36 cellular contexts compared by ENCODE assay signal in the genomic region with DNA sequence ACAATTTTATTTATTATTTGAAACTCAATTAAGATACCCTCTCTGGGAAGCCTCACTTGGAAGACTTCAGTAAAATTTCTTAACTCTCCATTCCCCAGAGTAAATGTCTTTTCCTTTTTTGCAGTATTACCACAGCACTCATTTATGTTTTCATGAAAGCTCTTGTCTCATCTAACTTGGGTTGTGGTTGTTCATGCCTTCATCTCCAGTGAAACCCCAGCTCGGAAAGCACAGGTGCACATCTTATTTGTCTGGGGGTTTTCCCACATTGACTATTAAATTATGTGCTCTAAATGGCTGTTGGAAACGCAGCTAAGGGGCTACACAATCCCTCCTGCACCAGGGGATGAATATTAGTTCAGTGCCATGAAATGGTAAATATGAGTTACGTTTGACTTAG.
"Had no signal": no experiment of that assay in that cellular context is flagged by ENCODE, and none has a peak within 500 bp of the region (broad histone marks: within the 10 kb centered on the region; RNA-seq: fewer than 3 reads in every experiment).

No MANE protein-coding gene starts in this region.

- H3K27me3 ChIP-seq: ascending aorta, cardiac muscle cell had no signal

- H3K36me3 ChIP-seq: ascending aorta, cardiac muscle cell had no signal

- H3K4me1 Mint-ChIP-seq: activated B cell treated with CpG ODN at 0.5 μM for 24 hours; activated CD4-positive, alpha-beta T cell treated with anti-CD3 and anti-CD28 coated beads, Interleukin-2, amount 10 ng/mL, durations not matched to agents 24 days and 14 days; activated CD8-positive, alpha-beta memory T cell treated with anti-CD3 and anti-CD28 coated beads, Interleukin-2, amount 10 ng/mL, durations not matched to agents 7 days and 5 days; activated naive CD4-positive, alpha-beta T cell treated with anti-CD3 and anti-CD28 coated beads, Interleukin-2, amount 10 ng/mL, durations not matched to agents 7 days and 5 days; activated naive CD4-positive, alpha-beta T cell treated with anti-CD3 and anti-CD28 coated beads, Interleukin-2, amount 50 U/mL, for 24 hours; activated naive CD8-positive, alpha-beta T cell treated with anti-CD3 and anti-CD28 coated beads, Interleukin-2, amount 10 ng/mL, durations not matched to agents 7 days and 5 days; activated naive CD8-positive, alpha-beta T cell treated with anti-CD3 and anti-CD28 coated beads, Interleukin-2, amount 50 U/mL, for 24 hours; brain; central memory CD8-positive, alpha-beta T cell had no signal

- H3K9me3 ChIP-seq: ascending aorta had no signal

- H3K27ac Mint-ChIP-seq: activated B cell treated with CpG ODN at 0.5 μM for 24 hours; activated CD4-positive, alpha-beta memory T cell treated with anti-CD3 and anti-CD28 coated beads for 36 hours; activated CD4-positive, alpha-beta T cell treated with anti-CD3 and anti-CD28 coated beads, Interleukin-2, amount 10 ng/mL, durations not matched to agents 24 days and 14 days; activated CD8-positive, alpha-beta memory T cell treated with anti-CD3 and anti-CD28 coated beads, Interleukin-2, amount 10 ng/mL, durations not matched to agents 7 days and 5 days; activated CD8-positive, alpha-beta T cell treated with anti-CD3 and anti-CD28 coated beads, Interleukin-2, amount 10 ng/mL, durations not matched to agents 7 days and 5 days; activated naive CD4-positive, alpha-beta T cell treated with anti-CD3 and anti-CD28 coated beads, Interleukin-2, amount 10 ng/mL, durations not matched to agents 7 days and 5 days; activated naive CD4-positive, alpha-beta T cell treated with anti-CD3 and anti-CD28 coated beads, Interleukin-2, amount 50 U/mL, for 24 hours; activated naive CD8-positive, alpha-beta T cell; activated naive CD8-positive, alpha-beta T cell treated with anti-CD3 and anti-CD28 coated beads, Interleukin-2, amount 10 ng/mL, durations not matched to agents 7 days and 5 days; activated naive CD8-positive, alpha-beta T cell treated with anti-CD3 and anti-CD28 coated beads, Interleukin-2, amount 50 U/mL, for 24 hours; activated T-cell treated with anti-CD3 and anti-CD28 coated beads, Interleukin-2, amount 50 U/mL, for 24 hours; activated T-helper 2 cell treated with anti-CD3 and anti-CD28 coated beads, Interferon-gamma antibody, Interleukin-2, Interleukin-4, amounts not matched to agents 10 μg/mL and 5 μg/mL and 100 μg/mL, durations not matched to agents 14 hours and 24 hours and 36 hours; brain; T-helper 1 cell treated with Interleukin-12 subunit alpha and Interleukin-12 subunit beta and Interleukin-4 antibody, amounts not matched to agents 30 μg/mL and 1 μg/mL, for 36 hours; T-helper 2 cell treated with Interferon-gamma antibody and Interleukin-4, amounts not matched to agents 5 μg/mL and 100 μg/mL, for 36 hours had no signal

- H3K4me3 ChIP-seq: ascending aorta, cardiac muscle cell had no signal

- H3K36me3 Mint-ChIP-seq: activated CD4-positive, alpha-beta memory T cell treated with anti-CD3 and anti-CD28 coated beads for 36 hours; activated CD8-positive, alpha-beta memory T cell treated with anti-CD3 and anti-CD28 coated beads, Interleukin-2, amount 10 ng/mL, durations not matched to agents 7 days and 5 days; activated naive CD4-positive, alpha-beta T cell treated with anti-CD3 and anti-CD28 coated beads, Interleukin-2, amount 10 ng/mL, durations not matched to agents 7 days and 5 days; activated naive CD4-positive, alpha-beta T cell treated with anti-CD3 and anti-CD28 coated beads, Interleukin-2, amount 50 U/mL, for 24 hours; activated naive CD8-positive, alpha-beta T cell; activated naive CD8-positive, alpha-beta T cell treated with anti-CD3 and anti-CD28 coated beads, Interleukin-2, amount 10 ng/mL, durations not matched to agents 7 days and 5 days; brain had no signal

- ATAC-seq: activated CD8-positive, alpha-beta memory T cell treated with anti-CD3 and anti-CD28 coated beads, Interleukin-2, amount 10 ng/mL, durations not matched to agents 7 days and 5 days; activated CD8-positive, alpha-beta T cell treated with anti-CD3 and anti-CD28 coated beads, Interleukin-2, amount 10 ng/mL, durations not matched to agents 7 days and 5 days; activated naive CD8-positive, alpha-beta T cell treated with anti-CD3 and anti-CD28 coated beads, Interleukin-2, amount 50 U/mL, for 24 hours had no signal

- H3K9me3 Mint-ChIP-seq: brain had no signal

- H3K4me1 ChIP-seq: ascending aorta had no signal

- H3K4me3 Mint-ChIP-seq: activated B cell treated with CpG ODN at 0.5 μM for 24 hours; activated CD4-positive, alpha-beta memory T cell treated with anti-CD3 and anti-CD28 coated beads for 36 hours; activated CD4-positive, alpha-beta T cell treated with anti-CD3 and anti-CD28 coated beads, Interleukin-2, amount 10 ng/mL, durations not matched to agents 24 days and 14 days; activated CD8-positive, alpha-beta memory T cell treated with anti-CD3 and anti-CD28 coated beads, Interleukin-2, amount 10 ng/mL, durations not matched to agents 7 days and 5 days; activated CD8-positive, alpha-beta T cell treated with anti-CD3 and anti-CD28 coated beads, Interleukin-2, amount 10 ng/mL, durations not matched to agents 7 days and 5 days; activated naive CD4-positive, alpha-beta T cell treated with anti-CD3 and anti-CD28 coated beads, Interleukin-2, amount 10 ng/mL, durations not matched to agents 7 days and 5 days; activated naive CD4-positive, alpha-beta T cell treated with anti-CD3 and anti-CD28 coated beads, Interleukin-2, amount 50 U/mL, for 24 hours; activated naive CD8-positive, alpha-beta T cell; activated naive CD8-positive, alpha-beta T cell treated with anti-CD3 and anti-CD28 coated beads, Interleukin-2, amount 10 ng/mL, durations not matched to agents 7 days and 5 days; activated naive CD8-positive, alpha-beta T cell treated with anti-CD3 and anti-CD28 coated beads, Interleukin-2, amount 50 U/mL, for 24 hours; activated T-cell treated with anti-CD3 and anti-CD28 coated beads, Interleukin-2, amount 50 U/mL, for 24 hours; brain; central memory CD8-positive, alpha-beta T cell; T-helper 1 cell treated with Interleukin-12 subunit alpha and Interleukin-12 subunit beta and Interleukin-4 antibody, amounts not matched to agents 30 μg/mL and 1 μg/mL, for 36 hours; T-helper 2 cell treated with Interferon-gamma antibody and Interleukin-4, amounts not matched to agents 5 μg/mL and 100 μg/mL, for 36 hours had no signal

- H3K27me3 Mint-ChIP-seq: activated B cell treated with CpG ODN at 0.5 μM for 24 hours; activated CD4-positive, alpha-beta memory T cell treated with anti-CD3 and anti-CD28 coated beads for 36 hours; activated CD4-positive, alpha-beta T cell treated with anti-CD3 and anti-CD28 coated beads, Interleukin-2, amount 10 ng/mL, durations not matched to agents 24 days and 14 days; activated CD8-positive, alpha-beta memory T cell treated with anti-CD3 and anti-CD28 coated beads, Interleukin-2, amount 10 ng/mL, durations not matched to agents 7 days and 5 days; activated naive CD4-positive, alpha-beta T cell treated with anti-CD3 and anti-CD28 coated beads, Interleukin-2, amount 10 ng/mL, durations not matched to agents 7 days and 5 days; activated naive CD4-positive, alpha-beta T cell treated with anti-CD3 and anti-CD28 coated beads, Interleukin-2, amount 50 U/mL, for 24 hours; activated naive CD8-positive, alpha-beta T cell; activated naive CD8-positive, alpha-beta T cell treated with anti-CD3 and anti-CD28 coated beads, Interleukin-2, amount 10 ng/mL, durations not matched to agents 7 days and 5 days; activated naive CD8-positive, alpha-beta T cell treated with anti-CD3 and anti-CD28 coated beads, Interleukin-2, amount 50 U/mL, for 24 hours; activated T-cell treated with anti-CD3 and anti-CD28 coated beads, Interleukin-2, amount 50 U/mL, for 24 hours; central memory CD8-positive, alpha-beta T cell had no signal

- H3K27ac ChIP-seq: ascending aorta, cardiac muscle cell, VCaP had no signal

- DNase-seq: activated B cell treated with CpG ODN at 0.5 μM for 24 hours; activated CD4-positive, alpha-beta memory T cell treated with anti-CD3 and anti-CD28 coated beads for 36 hours; activated CD4-positive, alpha-beta T cell treated with anti-CD3 and anti-CD28 coated beads for 4 hours; activated CD4-positive, alpha-beta T cell treated with anti-CD3 and anti-CD28 coated beads, Interleukin-2, amount 10 ng/mL, durations not matched to agents 24 days and 14 days; activated CD4-positive, alpha-beta T cell treated with anti-CD3 and anti-CD28 coated beads, Interleukin-2, amount 50 U/mL, for 1 hour; activated CD4-positive, alpha-beta T cell treated with anti-CD3 and anti-CD28 coated beads, Interleukin-2, amount 50 U/mL, for 4 hours; activated CD4-positive, CD25-positive, alpha-beta regulatory T cell treated with anti-CD3 and anti-CD28 coated beads, Interleukin-2, amount 50 U/mL, for 72 hours; activated CD8-positive, alpha-beta memory T cell treated with anti-CD3 and anti-CD28 coated beads for 24 hours; activated CD8-positive, alpha-beta memory T cell treated with anti-CD3 and anti-CD28 coated beads, Interleukin-2, amount 10 ng/mL, durations not matched to agents 7 days and 5 days; activated CD8-positive, alpha-beta memory T cell treated with anti-CD3 and anti-CD28 coated beads, Interleukin-2, amount 50 U/mL, for 48 hours; activated CD8-positive, alpha-beta T cell treated with anti-CD3 and anti-CD28 coated beads, Interleukin-2, amount 10 ng/mL, durations not matched to agents 7 days and 5 days; activated effector memory CD4-positive, alpha-beta T cell treated with Interleukin-2 at 50 U/mL for 16 hours; activated gamma-delta T cell; activated naive CD4-positive, alpha-beta T cell treated with anti-CD3 and anti-CD28 coated beads, Interleukin-2, amount 10 ng/mL, durations not matched to agents 7 days and 5 days; activated naive CD4-positive, alpha-beta T cell treated with Interleukin-2 at 50 U/mL for 16 hours; activated naive CD8-positive, alpha-beta T cell treated with anti-CD3 and anti-CD28 coated beads, Interleukin-2, amount 10 ng/mL, durations not matched to agents 7 days and 5 days; activated naive CD8-positive, alpha-beta T cell treated with anti-CD3 and anti-CD28 coated beads, Interleukin-2, amount 50 U/mL, for 24 hours; activated T-cell treated with anti-CD3 and anti-CD28 coated beads, Interleukin-2, amount 50 U/mL, for 24 hours; activated T-cell treated with anti-CD3 and anti-CD28 coated beads, Interleukin-2, amount 50 U/mL, for 48 hours; amygdala; anterior cingulate cortex; caudate nucleus; cerebellar nuclear complex; T-helper 1 cell; T-helper 2 cell; T-helper 9 cell had no signal
